14 cellular contexts compared by ENCODE assay signal in the genomic region with DNA sequence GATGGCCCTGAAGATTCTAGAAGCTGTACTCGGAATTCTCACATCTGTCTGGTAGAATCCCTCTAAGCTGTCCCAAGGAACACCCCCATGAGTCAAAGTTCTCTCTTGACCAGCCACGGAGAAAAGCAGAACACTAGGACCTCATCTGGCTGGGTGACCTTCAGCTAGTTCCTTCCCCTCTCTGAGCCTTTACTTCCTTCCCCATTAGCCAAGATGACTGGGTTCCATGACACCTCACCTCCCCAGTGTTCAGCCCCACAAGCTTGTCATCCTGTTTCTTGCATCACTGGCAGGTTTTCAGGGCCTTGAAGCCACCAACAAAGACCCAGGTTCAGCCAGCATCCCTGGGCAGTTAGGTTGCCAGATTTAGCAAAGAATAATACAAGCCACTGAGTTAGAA.
"Had no signal": no experiment of that assay in that cellular context is flagged by ENCODE, and none has a peak within 500 bp of the region (broad histone marks: within the 10 kb centered on the region; RNA-seq: fewer than 3 reads in every experiment).

No MANE protein-coding gene starts in this region.

- H3K27ac Mint-ChIP-seq: naive B cell had no signal

- H3K4me1 ChIP-seq: gastrocnemius medialis had no signal

- H3K4me3 Mint-ChIP-seq: naive B cell had no signal

- H3K9me3 ChIP-seq: esophagus muscularis mucosa, gastrocnemius medialis, heart right ventricle, tibial nerve had no signal

- DNase-seq: effector memory CD4-positive, alpha-beta T cell; gastrocnemius medialis; heart right ventricle; islet precursor cell; mesenchymal stem cell; midbrain; naive B cell; posterior cingulate gyrus; small intestine; stimulated activated CD4-positive, alpha-beta T cell treated with anti-CD3 and anti-CD28 coated beads, Interleukin-12 subunit alpha, Interleukin-12 subunit beta, amount 100 ng/mL, for 4 hours; stimulated activated naive CD8-positive, alpha-beta T cell treated with anti-CD3 and anti-CD28 coated beads, Interleukin-15, Interleukin-2, amounts not matched to agents 100 U/mL and 50 U/mL, for 24 hours had no signal

- H3K36me3 ChIP-seq: esophagus muscularis mucosa, gastrocnemius medialis, heart right ventricle, tibial nerve had no signal

- ATAC-seq: gastrocnemius medialis; stimulated activated naive CD8-positive, alpha-beta T cell treated with anti-CD3 and anti-CD28 coated beads, Interleukin-15, Interleukin-2, amounts not matched to agents 100 U/mL and 50 U/mL, for 24 hours had no signal

- H3K4me1 Mint-ChIP-seq: naive B cell had no signal

- H3K27ac ChIP-seq: esophagus muscularis mucosa, gastrocnemius medialis, heart right ventricle, tibial nerve had no signal

- H3K27me3 ChIP-seq: gastrocnemius medialis, tibial nerve had no signal

- H3K36me3 Mint-ChIP-seq: naive B cell had no signal

- H3K4me3 ChIP-seq: esophagus muscularis mucosa, gastrocnemius medialis, heart right ventricle, lung, tibial nerve had no signal
